In the genomic region with DNA sequence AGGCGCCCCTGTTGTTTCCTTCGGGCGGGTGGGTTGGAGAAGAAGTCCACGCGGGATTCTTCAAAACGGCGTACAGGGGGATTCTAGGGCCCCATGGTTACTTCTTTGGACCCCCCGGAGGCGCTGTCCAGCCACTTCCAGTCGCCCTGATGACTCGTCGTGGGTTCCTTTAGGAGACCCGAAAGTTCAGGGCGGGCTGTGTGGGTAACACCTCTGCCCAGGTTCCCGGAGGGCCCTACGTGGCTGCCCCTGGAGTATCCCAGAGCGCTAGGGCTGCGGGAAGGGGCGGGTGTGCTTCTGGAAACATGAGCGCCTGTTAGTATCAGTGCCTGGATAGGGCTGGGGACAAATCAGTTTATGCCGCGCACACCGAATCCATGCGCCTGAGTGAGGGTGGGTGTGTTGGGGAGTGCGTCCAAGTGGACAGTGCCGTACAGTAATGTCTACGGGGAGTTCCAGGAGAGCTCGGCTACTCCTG, we compare ENCODE assay signal across 7 cellular contexts. TPM values are rescaled to one million over a fixed set of nuclear protein-coding genes. Genes with fewer than 3 reads are reported as not detected.
DNase-seq lines count a peak whose midpoint lies in the region; ATAC-seq and TF ChIP-seq lines count a peak whose summit lies in the region.
"Had no signal": no experiment of that assay in that cellular context is flagged by ENCODE, and none has a peak within 500 bp of the region (broad histone marks: within the 10 kb centered on the region; RNA-seq: fewer than 3 reads in every experiment).

No MANE protein-coding gene starts in this region.

- peak overlapping the region; percentile 80 for H3K4me2 ChIP-seq in GM23248 (ENCODE audit: unreplicated experiment)

- H3K27me3 Mint-ChIP-seq in stimulated activated naive CD8-positive, alpha-beta T cell treated with anti-CD3 and anti-CD28 coated beads, Interleukin-15, amount 100 ng/mL, for 72 hours: peaks cover 18% of the 10 kb centered on the region

- no peaks in the 10 kb centered on the region for H3F3A ChIP-seq in GM23248 (ENCODE audit: insufficient read depth)

- no peaks in the 10 kb centered on the region for H3K4me1 ChIP-seq in GM23248 (ENCODE audit: insufficient read depth)

- peaks cover 25% of the 10 kb centered on the region for H3K79me2 ChIP-seq in GM23248 (ENCODE audit: insufficient read depth)

- in situ Hi-C loops in GM23248 (cut with MboI): no loop called here
- in situ Hi-C loops in SK-MEL-5 (cut with HindIII; ENCODE audit: low pct_unique_long_range_greater_than_20kb, low sequenced_read_pairs): no loop called here

- H3K27me3 ChIP-seq in GM23248 (replicated peaks; ENCODE audit: insufficient read depth): no peaks in the 10 kb centered on the region

- no peak for TF ChIP-seq CTCF in fibroblast of the aortic adventitia (IDR thresholded peaks at IDR 0.05; ENCODE audit: insufficient read depth, low read length)

- H4K20me1 ChIP-seq in GM23248 (ENCODE audit: insufficient read depth): no peaks in the 10 kb centered on the region

- 3% methylated on average over 25 to 28 of the region's 28 CpGs for WGBS in GM23248 (ENCODE audit: low coverage in 1 of 2, low lambda C conversion rate in 2 of 2, missing lambda C conversion rate in 2 of 2), 2 experiments

- peak overlapping the region; percentile 85 to 86 for H3K27ac Mint-ChIP-seq in stimulated activated naive CD8-positive, alpha-beta T cell treated with anti-CD3 and anti-CD28 coated beads, Interleukin-15, amount 100 ng/mL, for 72 hours
- H3K27ac Mint-ChIP-seq: dendritic cell treated with granulocyte-macrophage colony-stimulating factor and Interleukin-4, amounts not matched to agents 40 ng/mL and 50 ng/mL, for 4 days had no signal

- ATAC-seq in stimulated activated naive CD8-positive, alpha-beta T cell treated with anti-CD3 and anti-CD28 coated beads, Interleukin-15, amount 100 ng/mL, for 72 hours: peak; percentile 55
- no peak for ATAC-seq in HG02970 (IDR thresholded peaks at IDR 0.05; ENCODE audit: low FRiP score, unreplicated experiment)

- H3K9ac ChIP-seq in GM23248: peak overlapping the region; percentile 91

- H3K36me3 ChIP-seq in GM23248 (ENCODE audit: low read depth): no peaks in the 10 kb centered on the region; the same call in 1 of the 2 replicates

- H3K9me3 Mint-ChIP-seq in stimulated activated naive CD8-positive, alpha-beta T cell treated with anti-CD3 and anti-CD28 coated beads, Interleukin-15, amount 100 ng/mL, for 72 hours: no peaks in the 10 kb centered on the region
- H3K9me3 Mint-ChIP-seq: dendritic cell treated with granulocyte-macrophage colony-stimulating factor and Interleukin-4, amounts not matched to agents 40 ng/mL and 50 ng/mL, for 4 days had no signal

- H3K4me3 ChIP-seq in GM23248 (peak overlapping the region; percentile 79), fibroblast of the aortic adventitia (ENCODE audit: low read depth, low read length) (peak overlapping the region; percentile 60)

- H3K4me3 Mint-ChIP-seq in stimulated activated naive CD8-positive, alpha-beta T cell treated with anti-CD3 and anti-CD28 coated beads, Interleukin-15, amount 100 ng/mL, for 72 hours: peak overlapping the region; percentile 85

- no peaks in the 10 kb centered on the region for H3K9me3 ChIP-seq in GM23248 (ENCODE audit: low read depth)

- H3K27ac ChIP-seq in GM23248: peak overlapping the region; percentile 81

- peak overlapping the region; percentile 36; the same call in 1 of the 2 replicates for H2AFZ ChIP-seq in GM23248

- no peaks in the 10 kb centered on the region for H3K9me2 ChIP-seq in GM23248 (ENCODE audit: insufficient read depth)

- peak; percentile 70 for DNase-seq in GM23248
- DNase-seq in SK-MEL-5 (ENCODE audit: low read depth, low spot score): peak; percentile 24
- DNase-seq in fibroblast of the aortic adventitia (ENCODE audit: low read depth): peak; percentile 55
- DNase-seq in stimulated activated naive CD8-positive, alpha-beta T cell treated with anti-CD3 and anti-CD28 coated beads, Interleukin-15, amount 100 ng/mL, for 72 hours: peak in 1 of 2 donors; percentile 85
- no peak for DNase-seq in retina

- H3K4me1 Mint-ChIP-seq in stimulated activated naive CD8-positive, alpha-beta T cell treated with anti-CD3 and anti-CD28 coated beads, Interleukin-15, amount 100 ng/mL, for 72 hours: peaks cover 40% of the 10 kb centered on the region

RNA-seq across cellular contexts. Expression of gene HIC1, which starts 0.6 kb away (rescaled TPM):
- 35.0 and 59.8 TPM in 2 replicates for total RNA-seq in GM23248 (2014; rRNA removed; shearing (Covaris generic))
- polyA plus RNA-seq in GM23248 (2016; fragmentation: Nextera tagmentation; extraction: Ambion mirVana): 1.6 TPM in 2 replicates
- total RNA-seq in SK-MEL-5 (2014; rRNA removed; shearing (Covaris generic)): 0.48 and 0.69 TPM in 2 replicates
- 0.41 and 0.69 TPM in 2 replicates for polyA plus RNA-seq in SK-MEL-5 (2015; cell fraction: cytosol; rRNA removed)
- polyA plus RNA-seq in SK-MEL-5 (2015; cell fraction: nucleus; rRNA removed): 0.15 and 1.0 TPM in 2 replicates
- total RNA-seq in fibroblast of the aortic adventitia (ENCODE audit: low replicate concordance): 36.4 and 57.6 TPM in 2 replicates

RNA-seq across cellular contexts. Expression of gene OVCA2, which starts 12.5 kb away (rescaled TPM):
- total RNA-seq in GM23248 (2014; rRNA removed; shearing (Covaris generic)): 67.3 and 92.0 TPM in 2 replicates
- 63.5 and 66.1 TPM in 2 replicates for polyA plus RNA-seq in GM23248 (2016; fragmentation: Nextera tagmentation; extraction: Ambion mirVana)
- total RNA-seq in SK-MEL-5 (2014; rRNA removed; shearing (Covaris generic)): 74.9 and 82.0 TPM in 2 replicates
- polyA plus RNA-seq in SK-MEL-5 (2015; cell fraction: cytosol; rRNA removed): 78.7 and 95.2 TPM in 2 replicates
- 33.7 and 35.8 TPM in 2 replicates for polyA plus RNA-seq in SK-MEL-5 (2015; cell fraction: nucleus; rRNA removed)
- total RNA-seq in fibroblast of the aortic adventitia (ENCODE audit: low replicate concordance): 38.8 and 39.9 TPM in 2 replicates

RNA-seq across cellular contexts. Expression of gene DPH1, which starts 24.3 kb away (rescaled TPM):
- 51.2 and 58.1 TPM in 2 replicates for total RNA-seq in GM23248 (2014; rRNA removed; shearing (Covaris generic))
- 41.1 and 41.2 TPM in 2 replicates for polyA plus RNA-seq in GM23248 (2016; fragmentation: Nextera tagmentation; extraction: Ambion mirVana)
- 60.2 and 70.1 TPM in 2 replicates for total RNA-seq in SK-MEL-5 (2014; rRNA removed; shearing (Covaris generic))
- polyA plus RNA-seq in SK-MEL-5 (2015; cell fraction: cytosol; rRNA removed): 50.9 and 54.6 TPM in 2 replicates
- 220 and 273 TPM in 2 replicates for polyA plus RNA-seq in SK-MEL-5 (2015; cell fraction: nucleus; rRNA removed)
- 28.8 and 50.5 TPM in 2 replicates for total RNA-seq in fibroblast of the aortic adventitia (ENCODE audit: low replicate concordance)

RNA-seq across cellular contexts. Expression of gene RTN4RL1, which starts 29.2 kb away (rescaled TPM):
- 0.22 TPM in 1 of 2 replicates, not detected in the other for total RNA-seq in GM23248 (2014; rRNA removed; shearing (Covaris generic))
- polyA plus RNA-seq in GM23248 (2016; fragmentation: Nextera tagmentation; extraction: Ambion mirVana): not detected in 2 replicates
- total RNA-seq in SK-MEL-5 (2014; rRNA removed; shearing (Covaris generic)): 1.4 and 1.7 TPM in 2 replicates
- 1.9 and 3.3 TPM in 2 replicates for polyA plus RNA-seq in SK-MEL-5 (2015; cell fraction: cytosol; rRNA removed)
- polyA plus RNA-seq in SK-MEL-5 (2015; cell fraction: nucleus; rRNA removed): 0.09 and 0.91 TPM in 2 replicates
- 0.27 and 0.90 TPM in 2 replicates for total RNA-seq in fibroblast of the aortic adventitia (ENCODE audit: low replicate concordance)

Comparison
In these comparisons a context has a peak if more than half of its experiments do, and no peak if none do; other contexts are left out.
1. RNA of gene HIC1, which starts 0.6 kb away (total RNA-seq): 36.4 to 57.6 TPM in fibroblast of the aortic adventitia and 35.0 to 59.8 TPM in GM23248; 0.48 to 0.69 TPM in SK-MEL-5; every median in the first group is over 10 times any median in the second.